ENCODE assay signal across 8 cellular contexts in genomic region chr18:27599202-27599829, GRCh38.
DNase-seq lines count a peak whose midpoint lies in the region; ATAC-seq and TF ChIP-seq lines count a peak whose summit lies in the region.

No MANE protein-coding gene starts in this region.

- no peak overlapping the region for H3K9ac ChIP-seq in neural cell (ENCODE audit: low read length)

- peak; percentile 92 for TF ChIP-seq RAD21 in neural cell (conservative IDR thresholded peaks at IDR 0.05)

- intact Hi-C loops in activated naive CD4-positive, alpha-beta T cell treated with anti-CD3 and anti-CD28 coated beads for 36 hours (cut with micrococcal nuclease), result loop anchor here (1.0 to 5.0 kb wide), 4 partner anchors 235 to 979 kb away; no protein-coding TSS in a partner anchor

- peak; percentile 69 for ATAC-seq in GM21737 (IDR thresholded peaks at IDR 0.05; ENCODE audit: unreplicated experiment)
- no peak for ATAC-seq in RWPE2 (ENCODE audit: low read depth)
- ATAC-seq in HG03196 (IDR thresholded peaks at IDR 0.05; ENCODE audit: unreplicated experiment), result no peak

- H3K27me3 Mint-ChIP-seq in activated naive CD4-positive, alpha-beta T cell treated with anti-CD3 and anti-CD28 coated beads for 36 hours (ENCODE audit: low read depth), result no peaks in the 10 kb centered on the region

- TF ChIP-seq EP300 in neural cell (conservative IDR thresholded peaks at IDR 0.05; ENCODE audit: poor library complexity, severe bottlenecking), result no peak

- H3K79me2 ChIP-seq in neural cell (replicated peaks; ENCODE audit: insufficient read depth, low read length), result no peaks in the 10 kb centered on the region

- no peaks in the 10 kb centered on the region for H3K9me3 ChIP-seq in RWPE2 (ENCODE audit: severe bottlenecking)
- no peaks in the 10 kb centered on the region for H3K9me3 ChIP-seq in neural cell (ENCODE audit: low read length)

- H3K9me2 ChIP-seq in neural cell (ENCODE audit: insufficient read depth, low read length), result no peaks in the 10 kb centered on the region

- H3F3A ChIP-seq in neural cell (ENCODE audit: insufficient read depth, low read length, poor library complexity, severe bottlenecking), result no peaks in the 10 kb centered on the region

- no peaks in the 10 kb centered on the region for H3K4me1 Mint-ChIP-seq in activated naive CD4-positive, alpha-beta T cell treated with anti-CD3 and anti-CD28 coated beads for 36 hours (ENCODE audit: low read depth)

- H3K9me3 Mint-ChIP-seq in activated naive CD4-positive, alpha-beta T cell treated with anti-CD3 and anti-CD28 coated beads for 36 hours, result no peaks in the 10 kb centered on the region

- peak; percentile 49 for DNase-seq in activated naive CD4-positive, alpha-beta T cell treated with anti-CD3 and anti-CD28 coated beads for 36 hours
- DNase-seq in activated naive CD4-positive, alpha-beta T cell treated with Interleukin-2 at 50 U/mL for 16 hours, result no peak
- DNase-seq in LHCN-M2 (ENCODE audit: low read depth) (peak; percentile 27), RWPE2 (ENCODE audit: low spot score) (no peak), epithelial cell of proximal tubule (ENCODE audit: low read depth) (no peak)

- H3K27me3 ChIP-seq in RWPE2 (ENCODE audit: insufficient read depth, poor library complexity, severe bottlenecking) (no peaks in the 10 kb centered on the region), neural cell (ENCODE audit: insufficient read depth, low read depth, low read length) (no peaks in the 10 kb centered on the region)

- H3K27ac ChIP-seq in RWPE2 (ENCODE audit: poor library complexity, severe bottlenecking) (no peak overlapping the region), neural cell (ENCODE audit: low read length) (no peak overlapping the region)

- no peaks in the 10 kb centered on the region for H3K36me3 Mint-ChIP-seq in activated naive CD4-positive, alpha-beta T cell treated with anti-CD3 and anti-CD28 coated beads for 36 hours (ENCODE audit: low read depth)

- H4K20me1 ChIP-seq in neural cell (ENCODE audit: insufficient read depth), result no peaks in the 10 kb centered on the region

- no peak overlapping the region for H3K4me2 ChIP-seq in neural cell (ENCODE audit: low read length)

- H3K27ac Mint-ChIP-seq in activated naive CD4-positive, alpha-beta T cell treated with anti-CD3 and anti-CD28 coated beads for 36 hours, result no peak overlapping the region

- H3K4me1 ChIP-seq in RWPE2 (ENCODE audit: insufficient read depth, poor library complexity, severe bottlenecking), result no peaks in the 10 kb centered on the region

- peak overlapping the region; percentile 30 for H2AFZ ChIP-seq in neural cell (ENCODE audit: low read depth, low read length)

- CTCF ChIA-PET in activated naive CD4-positive, alpha-beta T cell treated with anti-CD3 and anti-CD28 coated beads for 36 hours (lab: Charles Lee), result interaction anchor here (0.6 kb wide), 2 partner anchors 13 to 510 kb away, joined by 3 to 4 read pairs; no protein-coding TSS in a partner anchor

- H3K4me3 ChIP-seq in RWPE2 (ENCODE audit: severe bottlenecking), result no peak overlapping the region
- H3K4me3 ChIP-seq in epithelial cell of proximal tubule (ENCODE audit: low read depth, low read length), result no peak overlapping the region
- H3K4me3 ChIP-seq in neural cell (ENCODE audit: low read length), result no peak overlapping the region

- TF ChIP-seq CTCF in RWPE2 (IDR thresholded peaks at IDR 0.05; ENCODE audit: poor library complexity, severe bottlenecking), result peak; percentile 92
- TF ChIP-seq CTCF in epithelial cell of proximal tubule (conservative IDR thresholded peaks at IDR 0.05; ENCODE audit: low read depth, low read length), result peak; percentile 98
- peak; percentile 95 for TF ChIP-seq CTCF in neural cell (IDR thresholded peaks at IDR 0.05; ENCODE audit: poor library complexity, severe bottlenecking)

- H3K4me3 Mint-ChIP-seq in activated naive CD4-positive, alpha-beta T cell treated with anti-CD3 and anti-CD28 coated beads for 36 hours, result no peak overlapping the region

- no peaks in the 10 kb centered on the region for H3K36me3 ChIP-seq in RWPE2 (ENCODE audit: low read depth)
- no peaks in the 10 kb centered on the region for H3K36me3 ChIP-seq in neural cell (ENCODE audit: insufficient read depth, low read length)

TF ChIP-seq in neural cell, 6 proteins besides CTCF, POLR2A, EP300 and RAD21:
- TF ChIP-seq SMC3 (conservative IDR thresholded peaks at IDR 0.05; ENCODE audit: poor library complexity) (peak; percentile 95), MXI1 (conservative IDR thresholded peaks at IDR 0.05; ENCODE audit: poor library complexity, severe bottlenecking) (no peak), TAF1 (IDR thresholded peaks at IDR 0.05; ENCODE audit: low read depth) (no peak)

Comparison
In these comparisons a context has a peak if more than half of its experiments do, and no peak if none do; other contexts are left out.
1. DNase-seq: peak in activated naive CD4-positive, alpha-beta T cell treated with anti-CD3 and anti-CD28 coated beads for 36 hours (single experiment) and LHCN-M2 (single experiment); none in activated naive CD4-positive, alpha-beta T cell treated with Interleukin-2 at 50 U/mL for 16 hours (single experiment), RWPE2 (single experiment) and epithelial cell of proximal tubule (single experiment).
2. Peak in every context shown above with its lines, with median percentiles within 50 percentile points of each other: CTCF ChIP-seq.